Comparison of ENCODE assay signal across 8 cellular contexts in the genomic region with DNA sequence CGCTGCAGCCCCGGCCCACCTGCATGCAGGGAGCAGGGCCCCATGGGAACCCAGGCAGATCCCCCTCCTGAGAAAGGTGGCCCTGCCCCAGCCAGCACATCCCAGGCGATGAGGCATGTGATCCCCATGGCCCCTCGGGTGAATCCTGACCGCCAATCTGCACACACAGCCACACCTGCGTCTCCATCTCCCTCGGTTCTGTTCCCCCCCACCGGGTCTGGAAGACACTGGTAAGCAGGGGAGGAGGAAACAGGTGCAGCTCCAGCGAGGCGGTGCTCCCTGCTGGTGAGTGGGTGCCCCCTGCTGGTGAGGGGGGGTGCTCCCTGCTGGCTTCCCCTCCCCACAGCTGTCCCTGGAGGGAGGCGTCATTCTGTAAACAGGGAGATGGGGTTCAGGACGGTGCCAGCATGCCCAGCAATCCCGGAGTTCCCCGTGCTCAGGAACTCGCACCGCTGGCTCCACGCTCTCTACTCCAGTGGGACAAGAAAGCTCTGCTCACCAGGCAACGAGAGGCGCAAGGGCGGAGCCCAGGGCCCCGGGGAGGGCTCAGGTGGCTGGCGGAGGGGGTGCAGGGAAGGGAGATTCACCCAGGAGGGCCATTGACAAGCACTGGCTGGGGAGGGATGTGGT. TPM values are rescaled to one million over a fixed set of nuclear protein-coding genes. Genes with fewer than 3 reads are reported as not detected.
A peak's percentile ranks its signal among the peaks of the same experiment; 100 is the strongest.
DNase-seq lines count a peak whose midpoint lies in the region; ATAC-seq and TF ChIP-seq lines count a peak whose summit lies in the region.

No MANE protein-coding gene starts in this region.

- H3K27ac ChIP-seq in tibial nerve: no peak overlapping the region

- peaks cover 2% of the 10 kb centered on the region for H3K4me1 Mint-ChIP-seq in osteocyte (ENCODE audit: unreplicated experiment)

- peaks cover 21% of the 10 kb centered on the region for H3K27me3 Mint-ChIP-seq in osteocyte (ENCODE audit: unreplicated experiment)

- TF ChIP-seq CTCF in fibroblast of villous mesenchyme (IDR thresholded peaks at IDR 0.05; ENCODE audit: insufficient read depth, low read depth, low read length) (peak; percentile 87), osteocyte (IDR thresholded peaks at IDR 0.05) (peak; percentile 51), tibial nerve (IDR thresholded peaks at IDR 0.05) (peak; percentile 65 to 83 (median 68))

- WGBS in tibial nerve, 2 donors: 36 to 43% methylated on average over 18 to 20 of the region's 22 CpGs

- no peak for TF ChIP-seq POLR2A in tibial nerve (IDR thresholded peaks at IDR 0.05)

- peaks cover 0 to 6% of the 10 kb centered on the region in 2 donors for H3K27me3 ChIP-seq in tibial nerve

- peak; percentile 82 for ATAC-seq in GM18907 (IDR thresholded peaks at IDR 0.05; ENCODE audit: unreplicated experiment)

- no peaks in the 10 kb centered on the region for H3K36me3 ChIP-seq in tibial nerve

- H3K9me3 ChIP-seq in tibial nerve: no peaks in the 10 kb centered on the region

- H3K4me3 ChIP-seq in fibroblast of villous mesenchyme (ENCODE audit: low read depth, low read length) (no peak overlapping the region), tibial nerve (no peak overlapping the region)

- DNase-seq in A172 (ENCODE audit: low spot score): peak; percentile 79
- DNase-seq in HuH-7.5 (ENCODE audit: low spot score): peak; percentile 79
- peak; percentile 75 for DNase-seq in OCI-M1 (lab: John Stamatoyannopoulos, UW)
- DNase-seq in activated T-cell treated with anti-CD3 and anti-CD28 coated beads, Interleukin-2, amount 50 U/mL, for 48 hours: peak; percentile 84 to 85
- peak; percentile 57 for DNase-seq in fibroblast of villous mesenchyme (ENCODE audit: low read depth)
- no peak for DNase-seq in osteocyte (ENCODE audit: extremely low spot score, unreplicated experiment)
- DNase-seq in tibial nerve (ENCODE audit: low spot score in 2 of 2): peak; percentile 44 to 72

- no peaks in the 10 kb centered on the region for H3K36me3 Mint-ChIP-seq in osteocyte (ENCODE audit: unreplicated experiment)

- no peaks in the 10 kb centered on the region for H3K9me3 Mint-ChIP-seq in osteocyte (ENCODE audit: unreplicated experiment)

- no peak overlapping the region for H3K27ac Mint-ChIP-seq in osteocyte (ENCODE audit: unreplicated experiment)

- H3K4me1 ChIP-seq in tibial nerve: peaks cover 0 to 7% (median 0%) of the 10 kb centered on the region in 4 donors

- no peak overlapping the region for H3K4me3 Mint-ChIP-seq in osteocyte (ENCODE audit: unreplicated experiment)

- no peak for TF ChIP-seq EP300 in tibial nerve (IDR thresholded peaks at IDR 0.05)

RNA-seq across cellular contexts. Expression of a gene that starts 28.4 kb away (rescaled TPM):
- 8.5 and 10.2 TPM in 2 replicates for total RNA-seq in A172 (2014; rRNA removed; shearing (Covaris generic))
- 9.5 and 12.9 TPM in 2 replicates for total RNA-seq in fibroblast of villous mesenchyme
- 9.4 and 11.5 TPM in 2 replicates for total RNA-seq in osteocyte
- total RNA-seq in tibial nerve: 10 to 100 TPM; 11.4 to 39.3 (median 18.8) TPM
